In genomic region chr5:181124526-181124925, GRCh38 we compare ENCODE assay signal across 31 cellular contexts. TPM values are rescaled to one million over a fixed set of nuclear protein-coding genes. Genes with fewer than 3 reads are reported as not detected.
"Had no signal": no experiment of that assay in that cellular context is flagged by ENCODE, and none has a peak within 500 bp of the region (broad histone marks: within the 10 kb centered on the region; RNA-seq: fewer than 3 reads in every experiment).

No MANE protein-coding gene starts in this region.

- H3K27ac Mint-ChIP-seq: endodermal cell, mesothelial cell of epicardium had no signal

- H3K4me3 Mint-ChIP-seq: effector memory CD8-positive, alpha-beta T cell; endodermal cell; mesothelial cell of epicardium had no signal

- H3K36me3 Mint-ChIP-seq: mesothelial cell of epicardium had no signal

- DNase-seq: dermis blood vessel endothelial cell; effector CD8-positive, alpha-beta T cell; effector memory CD8-positive, alpha-beta T cell; endodermal cell; erythroblast; esophagus squamous epithelium; foreskin fibroblast; foreskin melanocyte; gastrocnemius medialis; glutamatergic neuron; head of caudate nucleus; heart right ventricle; hippocampal formation; left cardiac atrium; left lung; left ventricle myocardium superior; lower lobe of right lung; mesenchymal stem cell; mucosa of descending colon had no signal

- FAIRE-seq: colon, endometrium, islet of Langerhans, keratinocyte had no signal

- ATAC-seq: effector memory CD8-positive, alpha-beta T cell; esophagus mucosa; gastrocnemius medialis; heart right ventricle; left cardiac atrium; left lung; left ventricle myocardium superior; lower lobe of right lung; mucosa of descending colon had no signal

- H3K4me1 Mint-ChIP-seq: endodermal cell, mesothelial cell of epicardium had no signal

- H3K9me3 Mint-ChIP-seq: effector memory CD8-positive, alpha-beta T cell; endodermal cell; mesothelial cell of epicardium had no signal

RNA-seq across cellular contexts. Expression of gene OR2V1, which starts 6.4 kb away (rescaled TPM):
- total RNA-seq: dermis blood vessel endothelial cell, endodermal cell, esophagus mucosa, esophagus squamous epithelium, gastrocnemius medialis, glomerular endothelial cell, heart right ventricle, kidney epithelial cell, left cardiac atrium, left lung, left ventricle myocardium superior, lower leg skin, lower lobe of right lung, lung microvascular endothelial cell, mesenteric fat pad, mesothelial cell of epicardium, mucosa of descending colon, myocyte had no signal

RNA-seq across cellular contexts. Expression of gene OR2V2, which starts 22.9 kb away (rescaled TPM):
- total RNA-seq: dermis blood vessel endothelial cell, endodermal cell, esophagus mucosa, esophagus squamous epithelium, gastrocnemius medialis, glomerular endothelial cell, heart right ventricle, kidney epithelial cell, left cardiac atrium, left lung, left ventricle myocardium superior, lower leg skin, lower lobe of right lung, lung microvascular endothelial cell, mesenteric fat pad, mesothelial cell of epicardium, mucosa of descending colon, myocyte had no signal
